In the genomic region with DNA sequence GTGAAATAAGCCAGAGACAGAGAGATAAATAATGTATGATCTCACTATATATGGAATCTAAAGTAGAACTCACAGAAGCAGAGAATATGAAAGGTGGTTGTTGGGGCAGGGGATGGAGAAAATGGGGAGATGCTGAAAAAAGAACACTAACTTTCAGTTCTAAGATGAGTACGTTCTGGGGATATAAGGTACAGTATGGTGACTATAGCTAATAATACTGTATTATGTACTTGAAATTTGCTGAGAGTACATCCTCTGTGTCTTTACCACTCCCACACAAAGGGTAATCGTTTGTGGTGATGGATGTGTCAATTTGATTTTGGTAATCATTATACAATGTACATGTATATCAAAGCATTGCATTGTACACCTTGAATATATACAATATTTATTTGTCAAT, we compare ENCODE assay signal across 12 cellular contexts. TPM values are rescaled to one million over a fixed set of nuclear protein-coding genes. Genes with fewer than 3 reads are reported as not detected.
DNase-seq lines count a peak whose midpoint lies in the region; ATAC-seq and TF ChIP-seq lines count a peak whose summit lies in the region.
"Had no signal": no experiment of that assay in that cellular context is flagged by ENCODE, and none has a peak within 500 bp of the region (broad histone marks: within the 10 kb centered on the region; RNA-seq: fewer than 3 reads in every experiment).

No MANE protein-coding gene starts in this region.

- H3K4me1 ChIP-seq in osteoblast (ENCODE audit: insufficient read depth, low read length) (peaks cover 33% of the 10 kb centered on the region), BE2C (peaks cover 3% of the 10 kb centered on the region)

- H3K36me3 ChIP-seq in osteoblast (ENCODE audit: insufficient read depth, low read length) (peaks cover 6% of the 10 kb centered on the region), BE2C (no peaks in the 10 kb centered on the region)
- H3K36me3 ChIP-seq: left ventricle myocardium inferior had no signal

- TF ChIP-seq CTCF in osteoblast (IDR thresholded peaks at IDR 0.05; ENCODE audit: extremely low read depth, low read depth, low read length) (no peak), osteocyte (IDR thresholded peaks at IDR 0.05) (no peak), BE2C (IDR thresholded peaks at IDR 0.05; ENCODE audit: low read depth, low read length) (no peak)

- peaks cover 58% of the 10 kb centered on the region for H3K4me1 Mint-ChIP-seq in osteocyte (ENCODE audit: unreplicated experiment)

- H3K4me3 Mint-ChIP-seq in osteocyte (ENCODE audit: unreplicated experiment), result no peak overlapping the region
- H3K4me3 Mint-ChIP-seq: nephron had no signal

- peaks cover 6% of the 10 kb centered on the region for H3K36me3 Mint-ChIP-seq in osteocyte (ENCODE audit: unreplicated experiment)

- peaks cover 98% of the 10 kb centered on the region for H3K79me2 ChIP-seq in osteoblast (ENCODE audit: insufficient read depth, low read length)

- peaks cover 40% of the 10 kb centered on the region for H4K20me1 ChIP-seq in osteoblast (ENCODE audit: insufficient read depth, low read length)

- H3K27me3 ChIP-seq in osteoblast (ENCODE audit: insufficient read depth, low read length) (no peaks in the 10 kb centered on the region), BE2C (no peaks in the 10 kb centered on the region)
- H3K27me3 ChIP-seq: BLaER1 treated with 17β-estradiol and CSF1 and Interleukin-3, amounts not matched to agents 10 nM and 100 nM; SJCRH30 had no signal

- H3K27ac ChIP-seq in osteoblast (ENCODE audit: low read depth, low read length), result peak overlapping the region; percentile 15
- H3K27ac ChIP-seq: BLaER1 treated with 17β-estradiol and CSF1 and Interleukin-3, amounts not matched to agents 10 nM and 100 nM; GM23248; SJCRH30 had no signal

- H2AFZ ChIP-seq in osteoblast (ENCODE audit: low read length), result no peak overlapping the region
- H2AFZ ChIP-seq: GM23248 had no signal

- H3K9me3 ChIP-seq in osteoblast (ENCODE audit: low read depth, low read length) (no peaks in the 10 kb centered on the region), BE2C (no peaks in the 10 kb centered on the region)
- H3K9me3 ChIP-seq: left ventricle myocardium inferior, SJCRH30 had no signal

- H3K9me3 Mint-ChIP-seq in osteocyte (ENCODE audit: unreplicated experiment), result no peaks in the 10 kb centered on the region
- H3K9me3 Mint-ChIP-seq: nephron had no signal

- no peak overlapping the region for H3K4me2 ChIP-seq in osteoblast (ENCODE audit: insufficient read depth, low read length)

- ATAC-seq in GM18858 (IDR thresholded peaks at IDR 0.05; ENCODE audit: unreplicated experiment) (peak; percentile 54), GM21529 (IDR thresholded peaks at IDR 0.05; ENCODE audit: unreplicated experiment) (peak; percentile 45), HG03378 (IDR thresholded peaks at IDR 0.05; ENCODE audit: unreplicated experiment) (peak; percentile 62)

- no peaks in the 10 kb centered on the region for H3K27me3 Mint-ChIP-seq in osteocyte (ENCODE audit: unreplicated experiment)

- H3K4me3 ChIP-seq in osteoblast (ENCODE audit: insufficient read depth, low read length) (no peak overlapping the region), BE2C (ENCODE audit: low read depth, low read length) (no peak overlapping the region)
- H3K4me3 ChIP-seq: GM23248, left ventricle myocardium inferior, SJCRH30 had no signal

- no peak for DNase-seq in osteoblast (ENCODE audit: insufficient read length, low spot score, missing footprints)
- no peak for DNase-seq in osteocyte (ENCODE audit: extremely low spot score, unreplicated experiment)
- no peak for DNase-seq in BE2C
- DNase-seq in NCI-H2196 (lab: John Stamatoyannopoulos, UW; ENCODE audit: unreplicated experiment), result no peak
- DNase-seq: GM23248, left ventricle myocardium inferior, SJCRH30 had no signal

- no peak overlapping the region for H3K27ac Mint-ChIP-seq in osteocyte (ENCODE audit: unreplicated experiment)
- H3K27ac Mint-ChIP-seq: nephron had no signal

RNA-seq across cellular contexts. Expression of gene FBXL5, which starts 6.6 kb away (rescaled TPM):
- total RNA-seq in osteoblast (108 and 110 TPM in 2 replicates), osteocyte (54.0 and 54.9 TPM in 2 replicates)
- 16.9 TPM for polyA plus RNA-seq in BE2C (2012; ENCODE audit: insufficient read depth, insufficient read length, low read depth)

RNA-seq across cellular contexts. Expression of gene FAM200B, which starts 33.0 kb away (rescaled TPM):
- 22.7 and 31.8 TPM in 2 replicates for total RNA-seq in osteoblast
- 43.8 and 45.0 TPM in 2 replicates for total RNA-seq in osteocyte
- polyA plus RNA-seq in BE2C (2012; ENCODE audit: insufficient read depth, insufficient read length, low read depth), result 31.5 TPM

RNA-seq across cellular contexts. Expression of gene BST1, which starts 54.3 kb away (rescaled TPM):
- 30.6 and 31.8 TPM in 2 replicates for total RNA-seq in osteoblast
- 0.26 and 0.54 TPM in 2 replicates for total RNA-seq in osteocyte
- not detected for polyA plus RNA-seq in BE2C (2012; ENCODE audit: insufficient read depth, insufficient read length, low read depth)

Comparison
In these comparisons a context has a peak if more than half of its experiments do, and no peak if none do; other contexts are left out.
1. RNA of gene BST1, which starts 54.3 kb away (total RNA-seq): 30.6 to 31.8 TPM in osteoblast; 0.26 to 0.54 TPM in osteocyte; every median in the first group is over 10 times any median in the second.
2. Peak in every context shown above with its lines, with median percentiles within 50 percentile points of each other: ATAC-seq.